In the genomic region with DNA sequence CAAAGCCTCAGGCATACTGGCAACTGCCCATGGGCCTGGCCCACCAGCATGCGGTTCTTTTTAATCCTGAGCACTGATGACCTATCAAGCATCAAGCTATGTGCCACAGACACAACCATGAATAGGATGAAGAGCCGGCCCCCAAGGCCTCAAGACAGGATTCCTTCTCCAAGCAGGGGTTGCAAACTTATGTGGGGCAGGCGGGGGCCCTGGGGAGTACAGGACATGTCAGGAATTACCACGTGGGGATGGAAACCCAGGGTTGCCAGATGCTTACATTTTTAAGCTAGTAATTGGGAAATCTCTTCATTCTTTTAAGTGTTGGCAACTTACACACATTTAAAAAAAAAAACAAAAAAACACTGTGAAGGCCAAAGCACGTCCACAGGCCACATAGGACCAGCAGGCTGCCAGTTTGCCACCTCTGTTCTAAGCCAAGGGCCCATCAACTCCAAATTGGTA, we compare ENCODE assay signal across 1 cellular context.
TF ChIP-seq lines count a peak whose summit lies in the region.

No MANE protein-coding gene starts in this region.

TF ChIP-seq in HepG2, 621 proteins besides CTCF, POLR2A, EP300 and RAD21 (continued from another document):
- TF ChIP-seq, protein P1, sequence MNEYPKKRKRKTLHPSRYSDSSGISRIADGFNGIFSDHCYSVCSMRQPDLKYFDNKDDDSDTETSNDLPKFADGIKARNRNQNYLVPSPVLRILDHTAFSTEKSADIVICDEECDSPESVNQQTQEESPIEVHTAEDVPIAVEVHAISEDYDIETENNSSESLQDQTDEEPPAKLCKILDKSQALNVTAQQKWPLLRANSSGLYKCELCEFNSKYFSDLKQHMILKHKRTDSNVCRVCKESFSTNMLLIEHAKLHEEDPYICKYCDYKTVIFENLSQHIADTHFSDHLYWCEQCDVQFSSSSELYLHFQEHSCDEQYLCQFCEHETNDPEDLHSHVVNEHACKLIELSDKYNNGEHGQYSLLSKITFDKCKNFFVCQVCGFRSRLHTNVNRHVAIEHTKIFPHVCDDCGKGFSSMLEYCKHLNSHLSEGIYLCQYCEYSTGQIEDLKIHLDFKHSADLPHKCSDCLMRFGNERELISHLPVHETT (CRISPR knock-in tag; conservative IDR thresholded peaks at IDR 0.05) = no peak
- TF ChIP-seq CBX1 (IDR thresholded peaks at IDR 0.05; ENCODE audit: low read depth) (no peak), MEF2D (CRISPR knock-in tag; IDR thresholded peaks at IDR 0.05) (no peak), FOXM1 (CRISPR knock-in tag; IDR thresholded peaks at IDR 0.05) (no peak), ZNF20 (CRISPR knock-in tag; IDR thresholded peaks at IDR 0.05) (no peak)
- TF ChIP-seq, protein P2, sequence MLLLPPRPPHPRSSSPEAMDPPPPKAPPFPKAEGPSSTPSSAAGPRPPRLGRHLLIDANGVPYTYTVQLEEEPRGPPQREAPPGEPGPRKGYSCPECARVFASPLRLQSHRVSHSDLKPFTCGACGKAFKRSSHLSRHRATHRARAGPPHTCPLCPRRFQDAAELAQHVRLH (CRISPR knock-in tag; IDR thresholded peaks at IDR 0.05; ENCODE audit: borderline replicate concordance, low read depth) = no peak
- TF ChIP-seq, protein P3, sequence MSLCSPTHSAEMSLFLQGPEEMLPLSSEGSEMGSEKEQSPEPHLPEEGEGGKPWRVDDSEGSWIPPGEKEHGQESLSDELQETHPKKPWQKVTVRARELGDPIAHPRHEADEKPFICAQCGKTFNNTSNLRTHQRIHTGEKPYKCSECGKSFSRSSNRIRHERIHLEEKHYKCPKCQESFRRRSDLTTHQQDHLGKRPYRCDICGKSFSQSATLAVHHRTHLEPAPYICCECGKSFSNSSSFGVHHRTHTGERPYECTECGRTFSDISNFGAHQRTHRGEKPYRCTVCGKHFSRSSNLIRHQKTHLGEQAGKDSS (CRISPR knock-in tag; IDR thresholded peaks at IDR 0.05; ENCODE audit: borderline replicate concordance, low read depth) = no peak
